9 cellular contexts compared by ENCODE assay signal in genomic region chr1:233707153-233707905, GRCh38.
A peak's percentile ranks its signal among the peaks of the same experiment; 100 is the strongest.
DNase-seq lines count a peak whose midpoint lies in the region; ATAC-seq and TF ChIP-seq lines count a peak whose summit lies in the region.
"Had no signal": no experiment of that assay in that cellular context is flagged by ENCODE, and none has a peak within 500 bp of the region (broad histone marks: within the 10 kb centered on the region; RNA-seq: fewer than 3 reads in every experiment).

No MANE protein-coding gene starts in this region.

- H3K36me3 ChIP-seq in muscle layer of duodenum (ENCODE audit: control insufficient read depth in 1 of 2, insufficient read depth in 2 of 2, low read length in 2 of 2), result no peaks in the 10 kb centered on the region

- TF ChIP-seq CTCF in epithelial cell of esophagus (IDR thresholded peaks at IDR 0.05; ENCODE audit: insufficient read depth, low read depth, low read length, missing control alignments) (no peak), endothelial cell (IDR thresholded peaks at IDR 0.05; ENCODE audit: unreplicated experiment) (no peak)

- DNase-seq in Daoy (ENCODE audit: low read depth) (peak; percentile 62), NCI-H524 (lab: John Stamatoyannopoulos, UW) (peak; percentile 63 to 94), epithelial cell of esophagus (ENCODE audit: low read depth) (peak; percentile 86), GOT3 (lab: John Stamatoyannopoulos, UW) (no peak), endothelial cell (ENCODE audit: low spot score) (no peak)

- no peaks in the 10 kb centered on the region for H3K36me3 Mint-ChIP-seq in endothelial cell (ENCODE audit: low read depth, unreplicated experiment)

- H3K4me3 Mint-ChIP-seq in endothelial cell (ENCODE audit: unreplicated experiment), result no peak overlapping the region
- H3K4me3 Mint-ChIP-seq: stimulated activated naive CD8-positive, alpha-beta T cell treated with anti-CD3 and anti-CD28 coated beads, Interleukin-15, Interleukin-2, amounts not matched to agents 100 ng/mL and 50 ng/mL, for 24 hours had no signal

- H3K4me1 ChIP-seq in muscle layer of duodenum (ENCODE audit: control insufficient read depth in 1 of 2, insufficient read depth in 2 of 2, low read length in 2 of 2), result peaks cover 0 to 6% of the 10 kb centered on the region in 2 donors

- H3K4me3 ChIP-seq in epithelial cell of esophagus (ENCODE audit: low read length), result no peak overlapping the region
- H3K4me3 ChIP-seq in muscle layer of duodenum (ENCODE audit: low read depth in 1 of 2, low read length in 2 of 2), result peak overlapping the region in 1 of 2 donors; percentile 19

- H3K27me3 Mint-ChIP-seq in endothelial cell (ENCODE audit: unreplicated experiment), result no peaks in the 10 kb centered on the region

- H3K9me3 Mint-ChIP-seq in endothelial cell (ENCODE audit: unreplicated experiment), result no peaks in the 10 kb centered on the region

- peaks cover 4% of the 10 kb centered on the region for H3K4me1 Mint-ChIP-seq in endothelial cell (ENCODE audit: unreplicated experiment)

- ATAC-seq in HG03520 (IDR thresholded peaks at IDR 0.05; ENCODE audit: unreplicated experiment), result no peak
- no peak for ATAC-seq in HG02588 (IDR thresholded peaks at IDR 0.05; ENCODE audit: unreplicated experiment)

- no peak overlapping the region for H3K27ac Mint-ChIP-seq in endothelial cell (ENCODE audit: unreplicated experiment)
- H3K27ac Mint-ChIP-seq: stimulated activated naive CD8-positive, alpha-beta T cell treated with anti-CD3 and anti-CD28 coated beads, Interleukin-15, Interleukin-2, amounts not matched to agents 100 ng/mL and 50 ng/mL, for 24 hours had no signal

- no peaks in the 10 kb centered on the region for H3K9me3 ChIP-seq in muscle layer of duodenum (ENCODE audit: control insufficient read depth in 1 of 2, low read length in 2 of 2)

- no peaks in the 10 kb centered on the region for H3K27me3 ChIP-seq in muscle layer of duodenum (ENCODE audit: low read depth, low read length)

- peak overlapping the region; percentile 50 for H3K27ac ChIP-seq in muscle layer of duodenum (ENCODE audit: low read length)

Comparison
In these comparisons a context has a peak if more than half of its experiments do, and no peak if none do; other contexts are left out.
1. DNase-seq: peak in Daoy (single experiment), NCI-H524 (2 of 2) and epithelial cell of esophagus (single experiment); none in GOT3 (single experiment) and endothelial cell (single experiment).